22 cellular contexts compared by ENCODE assay signal in the genomic region with DNA sequence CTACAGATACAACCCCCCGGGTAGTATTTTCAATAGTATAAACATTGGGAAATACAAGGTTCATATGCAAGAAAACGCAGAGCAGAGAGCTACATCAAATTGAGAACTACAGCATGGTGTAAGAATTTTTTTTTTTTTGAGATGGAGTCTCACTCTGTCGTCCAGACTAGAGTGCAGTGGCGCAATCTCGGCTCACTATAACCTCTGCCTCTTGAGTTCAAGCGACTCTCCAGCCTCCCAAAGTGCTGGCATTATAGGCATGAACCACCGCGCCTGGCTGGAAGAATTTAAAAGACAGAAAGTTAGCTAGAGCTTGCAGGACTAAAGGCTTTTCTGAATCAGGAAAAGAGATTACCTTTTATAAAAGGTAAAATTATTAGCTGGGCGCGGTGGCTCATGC. TPM values are rescaled to one million over a fixed set of nuclear protein-coding genes. Genes with fewer than 3 reads are reported as not detected.
"Had no signal": no experiment of that assay in that cellular context is flagged by ENCODE, and none has a peak within 500 bp of the region (broad histone marks: within the 10 kb centered on the region; RNA-seq: fewer than 3 reads in every experiment).

No MANE protein-coding gene starts in this region.

- H3K4me3 Mint-ChIP-seq: IgD-negative memory B cell had no signal

- H3K27ac Mint-ChIP-seq: IgD-negative memory B cell had no signal

- DNase-seq: MM.1S, NCI-H1092 treated with DMSO at 0.1 percent for 48 hours, NCI-H1436, NCI-H187, NCI-H2029, NCI-H2081 treated with DMSO at 0.1 percent for 48 hours, NCI-H2171, NCI-H226, NCI-H446, NCI-H510A, NCI-H524 treated with DMSO at 0.1 percent for 48 hours, NCI-H69, NCI-H774, Right ventricle myocardium superior, RPMI8226, SIG-M5 had no signal

- H3K27me3 ChIP-seq: SJSA1 had no signal

- H3K4me1 ChIP-seq: SJSA1 had no signal

- H3K27me3 Mint-ChIP-seq: IgD-negative memory B cell had no signal

- H3K9me3 ChIP-seq: SJSA1 had no signal

- H3K27ac ChIP-seq: HL-60, KMS-11, SJSA1, SK-N-MC had no signal

- H3K36me3 ChIP-seq: SJSA1 had no signal

- H3K9me3 Mint-ChIP-seq: IgD-negative memory B cell had no signal

- H3K4me3 ChIP-seq: K562, SJSA1, SK-N-MC had no signal

- ATAC-seq: K562 had no signal

RNA-seq across cellular contexts. Expression of a gene that starts 47.2 kb away (rescaled TPM):
- total RNA-seq: SJSA1 had no signal
